8 cellular contexts compared by ENCODE assay signal in genomic region chr6:24666616-24667377, GRCh38. TPM values are rescaled to one million over a fixed set of nuclear protein-coding genes. Genes with fewer than 3 reads are reported as not detected.
DNase-seq lines count a peak whose midpoint lies in the region; ATAC-seq lines count a peak whose summit lies in the region.

Gene ACOT13 (plus strand): TSS chr6:24667077. CDS start chr6:24667264, 187 bp downstream.
Gene TDP2 (minus strand): TSS chr6:24666899. CDS start chr6:24666862, 37 bp downstream.

- peak; percentile 96 to 97 for DNase-seq in AML-193 (lab: John Stamatoyannopoulos, UW)
- DNase-seq in NCI-H446 treated with DMSO at 0.1 percent for 48 hours (lab: John Stamatoyannopoulos, UW) = peak; percentile 90
- DNase-seq in activated CD4-positive, CD25-positive, alpha-beta regulatory T cell treated with anti-CD3 and anti-CD28 coated beads, Interleukin-2, amount 50 U/mL, for 72 hours = peak; percentile 92
- peak; percentile 91 for DNase-seq in cerebellum (ENCODE audit: low spot score)
- peak; percentile 90 for DNase-seq in kidney glomerular epithelial cell (lab: John Stamatoyannopoulos, UW)
- DNase-seq in stimulated activated CD4-positive, alpha-beta T cell treated with anti-CD3 and anti-CD28 coated beads, Interleukin-1b, Interleukin-23, amount 100 ng/mL, for 1 hour (ENCODE audit: low read depth in 2 of 2) = peak; percentile 86 to 92

- ATAC-seq in GM19035 (IDR thresholded peaks at IDR 0.05; ENCODE audit: unreplicated experiment) = peak; percentile 95
- ATAC-seq in HG03354 (IDR thresholded peaks at IDR 0.05; ENCODE audit: poor library complexity, severe bottlenecking, unreplicated experiment) = peak; percentile 94

RNA-seq across cellular contexts. Expression of gene ACOT13, which starts in this region (rescaled TPM):
- 6.4 TPM for total RNA-seq in cerebellum

RNA-seq across cellular contexts. Expression of gene TDP2, which starts in this region (rescaled TPM):
- total RNA-seq in cerebellum = 22.1 TPM

Comparison
In these comparisons a context has a peak if more than half of its experiments do, and no peak if none do; other contexts are left out.
1. Peak in every context shown above with its lines: DNase-seq and ATAC-seq.